Comparison of ENCODE assay signal across 14 cellular contexts in the genomic region with DNA sequence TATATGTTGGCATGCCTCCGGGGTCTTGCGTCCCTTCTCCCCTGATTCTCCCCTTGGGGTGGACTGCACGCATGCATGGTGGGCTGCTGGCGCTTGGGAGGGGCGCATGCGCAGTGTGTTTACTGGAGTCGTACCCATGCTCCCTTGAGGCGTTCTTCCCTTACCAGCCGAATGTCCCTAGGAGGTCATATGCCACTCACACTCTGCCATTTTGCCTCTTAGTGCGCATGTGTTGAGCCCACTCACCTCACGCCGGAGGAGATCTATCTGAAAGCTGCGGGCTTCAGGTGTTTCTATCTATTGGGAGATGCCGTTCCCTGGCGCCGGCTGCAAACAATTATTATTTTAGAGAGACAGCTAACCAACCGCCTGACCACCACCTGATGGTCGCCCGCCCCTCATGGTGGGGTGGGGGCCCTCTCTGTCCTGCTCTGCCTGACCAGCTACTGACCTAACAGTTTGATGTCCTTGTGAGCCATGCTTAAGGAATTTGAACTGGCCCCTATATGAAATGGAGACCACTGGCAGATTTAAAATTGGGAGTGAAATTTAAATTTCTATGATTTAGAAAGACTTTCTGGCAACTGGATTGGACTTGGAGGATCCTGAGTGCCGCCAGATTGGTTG.
DNase-seq lines count a peak whose midpoint lies in the region; ATAC-seq, FAIRE-seq and TF ChIP-seq lines count a peak whose summit lies in the region.
"Had no signal": no experiment of that assay in that cellular context is flagged by ENCODE, and none has a peak within 500 bp of the region (broad histone marks: within the 10 kb centered on the region; RNA-seq: fewer than 3 reads in every experiment).

No MANE protein-coding gene starts in this region.

- POLR2A ChIA-PET in A549 (lab: Yijun Ruan, JAX), result interaction anchor here (0.6 to 1.3 kb wide), 2 partner anchors 1585 to 1586 kb away, joined by 3 to 4 read pairs; a partner anchor contains a TSS
- POLR2A ChIA-PET in CD8-positive, alpha-beta memory T cell (lab: Charles Lee), result no interaction called here

- no peaks in the 10 kb centered on the region for H3K36me3 Mint-ChIP-seq in CD8-positive, alpha-beta memory T cell
- no peaks in the 10 kb centered on the region for H3K36me3 Mint-ChIP-seq in chondrocyte (ENCODE audit: low read depth)
- H3K36me3 Mint-ChIP-seq: CD14-positive monocyte had no signal

- no peak for FAIRE-seq in A549 (lab: Jason Lieb, UNC)

- peaks cover 6 to 9% (median 8%) of the 10 kb centered on the region in 3 donors for H3K4me1 Mint-ChIP-seq in CD8-positive, alpha-beta memory T cell
- H3K4me1 Mint-ChIP-seq in chondrocyte (ENCODE audit: low read depth), result peaks cover 38% of the 10 kb centered on the region

- H3K4me1 ChIP-seq in A549 (no peaks in the 10 kb centered on the region), KMS-11 (ENCODE audit: low read depth, poor library complexity, severe bottlenecking) (peaks cover 12% of the 10 kb centered on the region), vagina (peaks cover 11% of the 10 kb centered on the region)
- peaks cover 9% of the 10 kb centered on the region for H3K4me1 ChIP-seq in CD8-positive, alpha-beta memory T cell (ENCODE audit: insufficient read depth, low read length)

- H3K79me2 ChIP-seq in KMS-11 (ENCODE audit: insufficient read depth, low read depth), result no peaks in the 10 kb centered on the region

- no peak overlapping the region for H3K27ac Mint-ChIP-seq in CD8-positive, alpha-beta memory T cell
- H3K27ac Mint-ChIP-seq in chondrocyte (ENCODE audit: unreplicated experiment), result no peak overlapping the region
- H3K27ac Mint-ChIP-seq: naive B cell had no signal

- DNase-seq in A549 (ENCODE audit: low read depth in 1 of 2, low spot score in 1 of 2) (no peak), chondrocyte (ENCODE audit: low spot score) (no peak), left lobe of liver (ENCODE audit: low spot score) (no peak), vagina (ENCODE audit: extremely low spot score in 2 of 2) (no peak), posterior vena cava (ENCODE audit: low spot score) (no peak)
- no peak for DNase-seq in CD8-positive, alpha-beta memory T cell
- DNase-seq in stimulated activated naive CD4-positive, alpha-beta T cell treated with Interleukin-2 at 50 U/mL for 16 hours (lab: John Stamatoyannopoulos, UW), result no peak

- H2AFZ ChIP-seq in KMS-11 (ENCODE audit: low read depth), result peak overlapping the region; percentile 75; the same call in 1 of the 2 replicates

- H3K9me3 Mint-ChIP-seq in CD8-positive, alpha-beta memory T cell, result no peaks in the 10 kb centered on the region
- H3K9me3 Mint-ChIP-seq in chondrocyte (ENCODE audit: low read depth), result no peaks in the 10 kb centered on the region
- H3K9me3 Mint-ChIP-seq: H9; stimulated activated naive CD8-positive, alpha-beta T cell treated with anti-CD3 and anti-CD28 coated beads, Interleukin-15, Interleukin-2, amounts not matched to agents 100 ng/mL and 50 ng/mL, for 24 hours; T-cell had no signal

- peaks cover 0 to 2% of the 10 kb centered on the region in 2 donors for H3K27me3 Mint-ChIP-seq in CD8-positive, alpha-beta memory T cell
- no peaks in the 10 kb centered on the region for H3K27me3 Mint-ChIP-seq in chondrocyte (ENCODE audit: low read depth)
- H3K27me3 Mint-ChIP-seq: stimulated activated naive CD8-positive, alpha-beta T cell treated with anti-CD3 and anti-CD28 coated beads, Interleukin-15, Interleukin-2, amounts not matched to agents 100 ng/mL and 50 ng/mL, for 24 hours; T-cell had no signal

- no peaks in the 10 kb centered on the region for H3K36me3 ChIP-seq in CD8-positive, alpha-beta memory T cell (ENCODE audit: insufficient read depth, low read length)
- no peaks in the 10 kb centered on the region for H3K36me3 ChIP-seq in KMS-11 (ENCODE audit: insufficient read depth)
- no peaks in the 10 kb centered on the region for H3K36me3 ChIP-seq in vagina

- intact Hi-C loops in vagina (cut with DNase I), result no loop called here
- intact Hi-C loops in posterior vena cava (cut with DNase I), result no loop called here

- WGBS in A549 (ENCODE audit: missing lambda C conversion rate), result 55% methylated on average over 20 of the region's 20 CpGs

- H3K4me2 ChIP-seq in A549 (peak overlapping the region; percentile 70), KMS-11 (peak overlapping the region; percentile 83; the same call in 1 of the 2 replicates)

- TF ChIP-seq EP300 in A549 (IDR thresholded peaks at IDR 0.05), result no peak

- TF ChIP-seq RAD21 in A549 (conservative IDR thresholded peaks at IDR 0.05 in 1 of 2, IDR thresholded peaks at IDR 0.05 in 1 of 2), result no peak

- TF ChIP-seq POLR2A in A549 (IDR thresholded peaks at IDR 0.05; ENCODE audit: low read length) (no peak), vagina (IDR thresholded peaks at IDR 0.05) (no peak)

- ATAC-seq in A549 (peak; percentile 32 to 58; a peak in 5 of 6 replicates), left lobe of liver (no peak)

- no peaks in the 10 kb centered on the region for H4K20me1 ChIP-seq in KMS-11 (ENCODE audit: insufficient read depth)

- no peaks in the 10 kb centered on the region for H3K27me3 ChIP-seq in CD8-positive, alpha-beta memory T cell (ENCODE audit: insufficient read depth, low read length, poor library complexity, severe bottlenecking)
- H3K27me3 ChIP-seq in KMS-11 (ENCODE audit: insufficient read depth, low read depth) (no peaks in the 10 kb centered on the region), vagina (no peaks in the 10 kb centered on the region)

- H3K27ac ChIP-seq in A549, result no peak overlapping the region
- no peak overlapping the region for H3K27ac ChIP-seq in CD8-positive, alpha-beta memory T cell (ENCODE audit: low read depth, low read length)
- H3K27ac ChIP-seq in KMS-11, result no peak overlapping the region
- no peak overlapping the region for H3K27ac ChIP-seq in vagina
- H3K27ac ChIP-seq: epithelial cell of prostate had no signal

- CTCF ChIA-PET in A549 (lab: Yijun Ruan, JAX), result interaction anchor here (0.7 to 4.5 kb wide), 43 partner anchors 12 to 1708 kb away, joined by 3 to 69 read pairs (median 4); a partner anchor contains a TSS
- CTCF ChIA-PET in CD8-positive, alpha-beta memory T cell (lab: Charles Lee), result interaction anchor here (0.7 to 2.9 kb wide), 16 partner anchors 7 to 1664 kb away, joined by 3 to 17 read pairs (median 4); a partner anchor contains a TSS

- H3K9me3 ChIP-seq in A549 (no peaks in the 10 kb centered on the region), vagina (no peaks in the 10 kb centered on the region)
- no peaks in the 10 kb centered on the region for H3K9me3 ChIP-seq in CD8-positive, alpha-beta memory T cell (ENCODE audit: low read length)

- no peak for TF ChIP-seq CTCF in A549 (IDR thresholded peaks at IDR 0.05)
- TF ChIP-seq CTCF in KMS-11 (conservative IDR thresholded peaks at IDR 0.05; ENCODE audit: low read depth, low read length), result no peak
- TF ChIP-seq CTCF in chondrocyte (IDR thresholded peaks at IDR 0.05), result no peak
- TF ChIP-seq CTCF in vagina (IDR thresholded peaks at IDR 0.05), result no peak

- H3K9ac ChIP-seq in KMS-11, result no peak overlapping the region

- H3K4me3 ChIP-seq in A549, result no peak overlapping the region
- H3K4me3 ChIP-seq in CD8-positive, alpha-beta memory T cell (ENCODE audit: low read length), result no peak overlapping the region
- H3K4me3 ChIP-seq in KMS-11 (IDR thresholded peaks at IDR 0.05; ENCODE audit: insufficient read depth, low read depth, low read length), result peak overlapping the region; percentile 49
- peak overlapping the region in 1 of 2 donors; percentile 3 for H3K4me3 ChIP-seq in vagina

- H3K4me3 Mint-ChIP-seq in CD8-positive, alpha-beta memory T cell, result peak overlapping the region in 6 of 7 donors; percentile 70 to 86 (median 79)
- peak overlapping the region; percentile 35 for H3K4me3 Mint-ChIP-seq in chondrocyte (ENCODE audit: unreplicated experiment)

TF ChIP-seq in A549, 52 proteins besides CTCF, POLR2A, EP300 and RAD21:
- TF ChIP-seq CBX8 (IDR thresholded peaks at IDR 0.05) (no peak), JUN (IDR thresholded peaks at IDR 0.05) (no peak), FOSB (CRISPR knock-in tag; IDR thresholded peaks at IDR 0.05) (no peak), JUNB (IDR thresholded peaks at IDR 0.05) (no peak), GATA3 (IDR thresholded peaks at IDR 0.05; ENCODE audit: borderline replicate concordance) (no peak), CHD4 (IDR thresholded peaks at IDR 0.05; ENCODE audit: borderline replicate concordance) (no peak), CEBPB (IDR thresholded peaks at IDR 0.05) (no peak), CBX2 (IDR thresholded peaks at IDR 0.05; ENCODE audit: borderline replicate concordance, low read depth) (no peak), ZSCAN20 (CRISPR knock-in tag; IDR thresholded peaks at IDR 0.05) (no peak), HEYL (CRISPR knock-in tag; IDR thresholded peaks at IDR 0.05) (no peak), ZC3H11A (IDR thresholded peaks at IDR 0.05) (no peak), TP53 (CRISPR knock-in tag; IDR thresholded peaks at IDR 0.05) (no peak), RARB (CRISPR knock-in tag; IDR thresholded peaks at IDR 0.05) (no peak), NR3C1 (IDR thresholded peaks at IDR 0.05) (no peak)
- TF ChIP-seq, protein P1, sequence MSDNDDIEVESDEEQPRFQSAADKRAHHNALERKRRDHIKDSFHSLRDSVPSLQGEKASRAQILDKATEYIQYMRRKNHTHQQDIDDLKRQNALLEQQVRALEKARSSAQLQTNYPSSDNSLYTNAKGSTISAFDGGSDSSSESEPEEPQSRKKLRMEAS (IDR thresholded peaks at IDR 0.05), result no peak
- TF ChIP-seq, protein P2, sequence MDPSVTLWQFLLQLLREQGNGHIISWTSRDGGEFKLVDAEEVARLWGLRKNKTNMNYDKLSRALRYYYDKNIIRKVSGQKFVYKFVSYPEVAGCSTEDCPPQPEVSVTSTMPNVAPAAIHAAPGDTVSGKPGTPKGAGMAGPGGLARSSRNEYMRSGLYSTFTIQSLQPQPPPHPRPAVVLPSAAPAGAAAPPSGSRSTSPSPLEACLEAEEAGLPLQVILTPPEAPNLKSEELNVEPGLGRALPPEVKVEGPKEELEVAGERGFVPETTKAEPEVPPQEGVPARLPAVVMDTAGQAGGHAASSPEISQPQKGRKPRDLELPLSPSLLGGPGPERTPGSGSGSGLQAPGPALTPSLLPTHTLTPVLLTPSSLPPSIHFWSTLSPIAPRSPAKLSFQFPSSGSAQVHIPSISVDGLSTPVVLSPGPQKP (IDR thresholded peaks at IDR 0.05; ENCODE audit: low read depth, low read length), result no peak
- TF ChIP-seq, protein P3, sequence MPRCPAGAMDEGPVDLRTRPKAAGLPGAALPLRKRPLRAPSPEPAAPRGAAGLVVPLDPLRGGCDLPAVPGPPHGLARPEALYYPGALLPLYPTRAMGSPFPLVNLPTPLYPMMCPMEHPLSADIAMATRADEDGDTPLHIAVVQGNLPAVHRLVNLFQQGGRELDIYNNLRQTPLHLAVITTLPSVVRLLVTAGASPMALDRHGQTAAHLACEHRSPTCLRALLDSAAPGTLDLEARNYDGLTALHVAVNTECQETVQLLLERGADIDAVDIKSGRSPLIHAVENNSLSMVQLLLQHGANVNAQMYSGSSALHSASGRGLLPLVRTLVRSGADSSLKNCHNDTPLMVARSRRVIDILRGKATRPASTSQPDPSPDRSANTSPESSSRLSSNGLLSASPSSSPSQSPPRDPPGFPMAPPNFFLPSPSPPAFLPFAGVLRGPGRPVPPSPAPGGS (IDR thresholded peaks at IDR 0.05), result no peak
